ENCODE assay signal across 15 cellular contexts in genomic region chr2:61492476-61492875, GRCh38. TPM values are rescaled to one million over a fixed set of nuclear protein-coding genes. Genes with fewer than 3 reads are reported as not detected.
A peak's percentile ranks its signal among the peaks of the same experiment; 100 is the strongest.
DNase-seq lines count a peak whose midpoint lies in the region; FAIRE-seq and TF ChIP-seq lines count a peak whose summit lies in the region.
"Had no signal": no experiment of that assay in that cellular context is flagged by ENCODE, and none has a peak within 500 bp of the region (broad histone marks: within the 10 kb centered on the region; RNA-seq: fewer than 3 reads in every experiment).

No MANE protein-coding gene starts in this region.

- CTCF ChIA-PET in H1 (lab: Charles Lee; ENCODE audit: partially characterized antibody) = interaction anchor here (0.5 kb wide), 1 partner anchor 45 kb away, joined by 3 read pairs; no protein-coding TSS in a partner anchor

- H3K4ac ChIP-seq in H1 (replicated peaks; ENCODE audit: insufficient read length, low read depth, low read length) = no peak overlapping the region

- H3K9me3 ChIP-seq in BLaER1 treated with 17β-estradiol and CSF1 and Interleukin-3, amounts not matched to agents 10 nM and 100 nM (replicated peaks in 1 of 11) = no peaks in the 10 kb centered on the region
- H3K9me3 ChIP-seq in H1 (ENCODE audit: insufficient read depth in 2 of 2, low read depth in 1 of 2, low read length in 1 of 2) = no peaks in the 10 kb centered on the region

- H3K27me3 ChIP-seq in BLaER1 treated with 17β-estradiol and CSF1 and Interleukin-3, amounts not matched to agents 10 nM and 100 nM = no peaks in the 10 kb centered on the region
- no peaks in the 10 kb centered on the region for H3K27me3 ChIP-seq in H1 (replicated peaks in 1 of 4; ENCODE audit: control insufficient read depth in 3 of 4, extremely low read depth in 1 of 4, insufficient read depth in 3 of 4, low read length in 3 of 4)

- no peak overlapping the region for H2BK5ac ChIP-seq in H1 (ENCODE audit: low read depth, low read length)

- H3K4me2 ChIP-seq in BLaER1 treated with 17β-estradiol and CSF1 and Interleukin-3, amounts not matched to agents 10 nM and 100 nM = peak overlapping the region in 8 of 11 experiments; percentile 70 to 91 (median 77); a peak in 13 of 22 replicates
- H3K4me2 ChIP-seq in H1 (ENCODE audit: insufficient read depth in 1 of 2, low read depth in 2 of 2, low read length in 2 of 2) = no peak overlapping the region

- no peak overlapping the region for H3K14ac ChIP-seq in H1 (ENCODE audit: insufficient read length)

- no peak overlapping the region for H4K5ac ChIP-seq in H1 (ENCODE audit: insufficient read length, low read depth, low read length)

- no peak for FAIRE-seq in H1 (lab: Jason Lieb, UNC)

- H3K9me3 Mint-ChIP-seq in activated CD4-positive, alpha-beta T cell treated with anti-CD3 and anti-CD28 coated beads, Interleukin-2, amount 10 ng/mL, durations not matched to agents 24 days and 14 days = no peaks in the 10 kb centered on the region
- H3K9me3 Mint-ChIP-seq: CD14-positive monocyte had no signal

- TF ChIP-seq POLR2A in H1 (IDR thresholded peaks at IDR 0.05; ENCODE audit: control extremely low read depth in 1 of 2, low read depth in 2 of 2, low read length in 2 of 2) = no peak

- intact Hi-C loops in activated CD4-positive, alpha-beta T cell treated with anti-CD3 and anti-CD28 coated beads, Interleukin-2, amount 10 ng/mL, durations not matched to agents 24 days and 14 days (cut with micrococcal nuclease) = no loop called here

- H3K36me3 ChIP-seq in BLaER1 treated with 17β-estradiol and CSF1 and Interleukin-3, amounts not matched to agents 10 nM and 100 nM = peaks cover 86 to 100% (median 98%) of the 10 kb centered on the region in 11 experiments
- peaks cover 49 to 100% (median 83%) of the 10 kb centered on the region in 4 experiments for H3K36me3 ChIP-seq in H1 (ENCODE audit: control insufficient read depth in 2 of 4, insufficient read depth in 4 of 4, low read length in 3 of 4)

- H2BK12ac ChIP-seq in H1 (ENCODE audit: low read depth, low read length) = no peak overlapping the region

- H3K27me3 Mint-ChIP-seq in activated CD4-positive, alpha-beta T cell treated with anti-CD3 and anti-CD28 coated beads, Interleukin-2, amount 10 ng/mL, durations not matched to agents 24 days and 14 days = no peaks in the 10 kb centered on the region

- no peak overlapping the region for H3K4me3 Mint-ChIP-seq in activated CD4-positive, alpha-beta T cell treated with anti-CD3 and anti-CD28 coated beads, Interleukin-2, amount 10 ng/mL, durations not matched to agents 24 days and 14 days
- H3K4me3 Mint-ChIP-seq: CD14-positive monocyte had no signal

- no peak for TF ChIP-seq CTCF in H1 (IDR thresholded peaks at IDR 0.05; ENCODE audit: control extremely low read depth in 1 of 3, insufficient read depth in 1 of 3, low read depth in 1 of 3, low read length in 3 of 3)

- no peak overlapping the region for H3K56ac ChIP-seq in H1 (replicated peaks; ENCODE audit: insufficient read length, low read depth, low read length)

- H3K79me1 ChIP-seq in H1 (ENCODE audit: low read depth, low read length) = no peaks in the 10 kb centered on the region

- TF ChIP-seq RAD21 in H1 (IDR thresholded peaks at IDR 0.05 in 1 of 2, conservative IDR thresholded peaks at IDR 0.05 in 1 of 2; ENCODE audit: low read depth in 2 of 2, low read length in 2 of 2) = no peak

- peaks cover 0 to 45% (median 6%) of the 10 kb centered on the region in 11 experiments; a peak in 7 of 22 replicates for H4K20me1 ChIP-seq in BLaER1 treated with 17β-estradiol and CSF1 and Interleukin-3, amounts not matched to agents 10 nM and 100 nM
- H4K20me1 ChIP-seq in H1 (replicated peaks in 1 of 2; ENCODE audit: control insufficient read depth in 1 of 2, insufficient read depth in 2 of 2, low read length in 2 of 2) = peaks cover 2 to 5% of the 10 kb centered on the region in 2 experiments

- H3K23ac ChIP-seq in H1 (ENCODE audit: insufficient read length) = no peak overlapping the region

- peak overlapping the region; percentile 42 for H3K27ac Mint-ChIP-seq in activated CD4-positive, alpha-beta T cell treated with anti-CD3 and anti-CD28 coated beads, Interleukin-2, amount 10 ng/mL, durations not matched to agents 24 days and 14 days

- no peak overlapping the region for H3K18ac ChIP-seq in H1 (ENCODE audit: extremely low read depth, low read length)

- H4K91ac ChIP-seq in H1 (replicated peaks; ENCODE audit: insufficient read length, low read length) = no peak overlapping the region

- no peak overlapping the region for H2BK120ac ChIP-seq in H1 (replicated peaks; ENCODE audit: low read depth, low read length)

- no peak for TF ChIP-seq EP300 in H1 (IDR thresholded peaks at IDR 0.05; ENCODE audit: borderline replicate concordance in 1 of 2, low read depth in 2 of 2, low read length in 2 of 2)

- no peaks in the 10 kb centered on the region for H3K23me2 ChIP-seq in H1 (ENCODE audit: low read depth, low read length)

- no peak overlapping the region for H2AK5ac ChIP-seq in H1 (ENCODE audit: low read depth, low read length)

- WGBS in H1 (ENCODE audit: extremely low coverage in 1 of 2, insufficient coverage in 1 of 2, insufficient read length in 1 of 2, insufficient replicate concordance in 2 of 2, low coverage in 1 of 2, low lambda C conversion rate in 2 of 2, missing lambda C conversion rate in 1 of 2), 2 experiments = 85% methylated on average over 2 of the region's 2 CpGs; no CpG with 5 or more reads in 1 of the 2 experiments

- POLR2A ChIA-PET in H1 (lab: Charles Lee; ENCODE audit: partially characterized antibody) = interaction anchor here (1.0 to 1.4 kb wide), 2 partner anchors 15 to 34 kb away, joined by 6 to 7 read pairs; no protein-coding TSS in a partner anchor

- no peak for DNase-seq in activated CD4-positive, alpha-beta T cell treated with anti-CD3 and anti-CD28 coated beads, Interleukin-2, amount 10 ng/mL, durations not matched to agents 24 days and 14 days
- no peak for DNase-seq in activated CD4-positive, alpha-beta T cell treated with anti-CD3 and anti-CD28 coated beads for 1 hour
- DNase-seq in H1 (ENCODE audit: low read depth in 1 of 2, low spot score in 2 of 2) (no peak), NCI-H187 (lab: John Stamatoyannopoulos, UW) (no peak), NAMALWA (ENCODE audit: low spot score) (no peak)
- DNase-seq in NK-92 treated with Interleukin-12 subunit alpha and Interleukin-12 subunit beta, amount 100 ng/mL, for 24 hours (lab: John Stamatoyannopoulos, UW) = no peak
- DNase-seq: 8988T, GOT3, NCI-H1436 treated with DMSO at 0.1 percent for 48 hours, NCI-H2081 treated with DMSO at 0.1 percent for 48 hours, NCI-H524, RPMI8226 had no signal

- peaks cover 21% of the 10 kb centered on the region for H3K4me1 Mint-ChIP-seq in activated CD4-positive, alpha-beta T cell treated with anti-CD3 and anti-CD28 coated beads, Interleukin-2, amount 10 ng/mL, durations not matched to agents 24 days and 14 days

- H3K79me2 ChIP-seq in H1 (ENCODE audit: control insufficient read depth in 1 of 2, insufficient read depth in 2 of 2, low read length in 2 of 2) = peaks cover 0 to 40% of the 10 kb centered on the region in 2 experiments; a peak in 2 of 4 replicates

- H3K36me3 Mint-ChIP-seq in activated CD4-positive, alpha-beta T cell treated with anti-CD3 and anti-CD28 coated beads, Interleukin-2, amount 10 ng/mL, durations not matched to agents 24 days and 14 days (ENCODE audit: low read depth) = peaks cover 73% of the 10 kb centered on the region

- H3K4me1 ChIP-seq in BLaER1 treated with 17β-estradiol and CSF1 and Interleukin-3, amounts not matched to agents 10 nM and 100 nM = peaks cover 30 to 87% (median 72%) of the 10 kb centered on the region in 10 experiments
- H3K4me1 ChIP-seq in H1 (replicated peaks in 1 of 4; ENCODE audit: control insufficient read depth in 3 of 4, insufficient read depth in 4 of 4, low read length in 3 of 4) = no peaks in the 10 kb centered on the region

- no peak overlapping the region for H2AFZ ChIP-seq in H1 (ENCODE audit: low read length)

- H4K8ac ChIP-seq in H1 (ENCODE audit: extremely low read depth, insufficient read depth, low read length) = no peak overlapping the region

- H3K9ac ChIP-seq in BLaER1 treated with 17β-estradiol and CSF1 and Interleukin-3, amounts not matched to agents 10 nM and 100 nM = peak overlapping the region in 1 of 11 experiments; percentile 69; a peak in 2 of 22 replicates
- no peak overlapping the region for H3K9ac ChIP-seq in H1 (replicated peaks in 1 of 4; ENCODE audit: extremely low read depth in 1 of 4, low read depth in 3 of 4, low read length in 3 of 4)

- H3K4me3 ChIP-seq in BLaER1 treated with 17β-estradiol and CSF1 and Interleukin-3, amounts not matched to agents 10 nM and 100 nM = peak overlapping the region in 2 of 10 experiments; percentile 6 to 44; a peak in 3 of 20 replicates
- no peak overlapping the region for H3K4me3 ChIP-seq in H1 (ENCODE audit: extremely low read depth in 1 of 4, insufficient read depth in 2 of 4, low read depth in 3 of 4, low read length in 4 of 4)

- H2BK20ac ChIP-seq in H1 (ENCODE audit: low read length) = no peak overlapping the region

- H2BK15ac ChIP-seq in H1 (ENCODE audit: low read length) = no peak overlapping the region

- peak overlapping the region in 8 of 11 experiments; percentile 23 to 85 (median 77); a peak in 14 of 22 replicates for H3K27ac ChIP-seq in BLaER1 treated with 17β-estradiol and CSF1 and Interleukin-3, amounts not matched to agents 10 nM and 100 nM
- no peak overlapping the region for H3K27ac ChIP-seq in H1 (ENCODE audit: low read depth, low read length)

RNA-seq across cellular contexts. Expression of gene USP34, which starts 21.6 kb away (rescaled TPM):
- 84.3 and 93.8 TPM in 2 replicates for total RNA-seq in activated CD4-positive, alpha-beta T cell treated with anti-CD3 and anti-CD28 coated beads, Interleukin-2, amount 10 ng/mL, durations not matched to agents 24 days and 14 days
- polyA plus RNA-seq in PFSK-1 (2012; ENCODE audit: insufficient read length, low read depth) = 28.5 TPM
- total RNA-seq in H1 (2021; fragmentation: NEBNext Ultra II Directional; extraction: Animal tissue kit (Norgen Biotek cat#: 25700)) = 80.9 and 91.7 TPM in 2 replicates
- 30.0 and 56.7 TPM in 2 replicates for polyA plus RNA-seq in H1 (2011; rRNA removed)
- 37.6 TPM for polyA plus RNA-seq in H1 (2011; cell fraction: cytosol; rRNA removed)
- polyA plus RNA-seq in H1 (2011; cell fraction: nucleus; rRNA removed) = 54.2 TPM
- polyA plus RNA-seq in H1 (2012, experiment 1 of 2) = 33.4 to 53.6 TPM (median 40.8 TPM) in 4 replicates
- polyA plus RNA-seq in H1 (2012, experiment 2 of 2) = 3.0 TPM
- polyA plus RNA-seq in H1 (2013, experiment 1 of 2) = 45.7 TPM
- polyA plus RNA-seq in H1 (2013, experiment 2 of 2) = 43.0 TPM
- 158 and 233 TPM in 2 replicates for polyA minus RNA-seq in H1 (2011; rRNA and poly(A)+ RNA removed)
- 56.2 TPM for polyA minus RNA-seq in H1 (2011; cell fraction: cytosol; rRNA and poly(A)+ RNA removed)
- 260 TPM for polyA minus RNA-seq in H1 (2011; cell fraction: nucleus; rRNA and poly(A)+ RNA removed)

RNA-seq across cellular contexts. Expression of gene XPO1, which starts 45.7 kb away (rescaled TPM):
- 230 TPM in 2 replicates for total RNA-seq in activated CD4-positive, alpha-beta T cell treated with anti-CD3 and anti-CD28 coated beads, Interleukin-2, amount 10 ng/mL, durations not matched to agents 24 days and 14 days
- 43.6 TPM for polyA plus RNA-seq in PFSK-1 (2012; ENCODE audit: insufficient read length, low read depth)
- total RNA-seq in H1 (2021; fragmentation: NEBNext Ultra II Directional; extraction: Animal tissue kit (Norgen Biotek cat#: 25700)) = 290 and 296 TPM in 2 replicates
- 65.7 and 110 TPM in 2 replicates for polyA plus RNA-seq in H1 (2011; rRNA removed)
- polyA plus RNA-seq in H1 (2011; cell fraction: cytosol; rRNA removed) = 129 TPM
- polyA plus RNA-seq in H1 (2011; cell fraction: nucleus; rRNA removed) = 58.0 TPM
- 104 to 197 TPM (median 129 TPM) in 4 replicates for polyA plus RNA-seq in H1 (2012, experiment 1 of 2)
- polyA plus RNA-seq in H1 (2012, experiment 2 of 2) = 21.1 TPM
- polyA plus RNA-seq in H1 (2013, experiment 1 of 2) = 157 TPM
- polyA plus RNA-seq in H1 (2013, experiment 2 of 2) = 153 TPM
- polyA minus RNA-seq in H1 (2011; rRNA and poly(A)+ RNA removed) = 210 and 289 TPM in 2 replicates
- polyA minus RNA-seq in H1 (2011; cell fraction: cytosol; rRNA and poly(A)+ RNA removed) = 137 TPM
- 256 TPM for polyA minus RNA-seq in H1 (2011; cell fraction: nucleus; rRNA and poly(A)+ RNA removed)

Comparison
In these comparisons a context has a peak if more than half of its experiments do, and no peak if none do; other contexts are left out.
1. H3K4me2 ChIP-seq: peak in BLaER1 treated with 17β-estradiol and CSF1 and Interleukin-3, amounts not matched to agents 10 nM and 100 nM (8 of 11); none in H1 (0 of 2).